ENCODE assay signal across 1 cellular context in the genomic region with DNA sequence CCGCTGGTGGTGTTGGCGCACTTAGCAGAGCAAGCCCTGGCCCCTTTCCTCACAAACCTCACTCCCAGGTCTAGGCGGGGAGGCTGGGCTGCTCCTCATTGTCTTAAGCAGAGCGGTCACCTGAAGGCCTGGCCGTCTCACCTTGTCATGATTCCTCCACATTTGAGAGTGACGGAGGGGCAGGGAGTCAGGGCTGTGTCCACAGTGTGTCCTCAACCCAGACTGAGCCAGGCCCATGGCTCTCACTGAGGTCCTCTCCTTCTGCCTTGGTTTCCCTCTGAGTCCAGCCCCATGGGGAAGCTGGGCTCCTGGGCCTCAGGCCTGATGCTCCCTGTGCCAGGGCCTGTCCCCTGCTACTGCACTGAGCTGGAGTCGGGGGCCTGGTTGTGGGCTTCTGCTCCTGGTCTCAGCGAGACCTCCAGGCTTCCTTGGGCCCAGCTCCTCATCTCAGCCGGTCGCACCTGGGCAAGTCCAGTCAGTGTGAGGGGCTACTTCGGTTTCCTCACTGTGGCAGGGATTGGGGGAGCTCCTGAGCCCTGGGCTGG.
A peak's percentile ranks its signal among the peaks of the same experiment; 100 is the strongest.
TF ChIP-seq lines count a peak whose summit lies in the region.

No MANE protein-coding gene starts in this region.

TF ChIP-seq in A549, 52 proteins besides CTCF, POLR2A, EP300 and RAD21 (continued from another document):
- TF ChIP-seq, protein P1, sequence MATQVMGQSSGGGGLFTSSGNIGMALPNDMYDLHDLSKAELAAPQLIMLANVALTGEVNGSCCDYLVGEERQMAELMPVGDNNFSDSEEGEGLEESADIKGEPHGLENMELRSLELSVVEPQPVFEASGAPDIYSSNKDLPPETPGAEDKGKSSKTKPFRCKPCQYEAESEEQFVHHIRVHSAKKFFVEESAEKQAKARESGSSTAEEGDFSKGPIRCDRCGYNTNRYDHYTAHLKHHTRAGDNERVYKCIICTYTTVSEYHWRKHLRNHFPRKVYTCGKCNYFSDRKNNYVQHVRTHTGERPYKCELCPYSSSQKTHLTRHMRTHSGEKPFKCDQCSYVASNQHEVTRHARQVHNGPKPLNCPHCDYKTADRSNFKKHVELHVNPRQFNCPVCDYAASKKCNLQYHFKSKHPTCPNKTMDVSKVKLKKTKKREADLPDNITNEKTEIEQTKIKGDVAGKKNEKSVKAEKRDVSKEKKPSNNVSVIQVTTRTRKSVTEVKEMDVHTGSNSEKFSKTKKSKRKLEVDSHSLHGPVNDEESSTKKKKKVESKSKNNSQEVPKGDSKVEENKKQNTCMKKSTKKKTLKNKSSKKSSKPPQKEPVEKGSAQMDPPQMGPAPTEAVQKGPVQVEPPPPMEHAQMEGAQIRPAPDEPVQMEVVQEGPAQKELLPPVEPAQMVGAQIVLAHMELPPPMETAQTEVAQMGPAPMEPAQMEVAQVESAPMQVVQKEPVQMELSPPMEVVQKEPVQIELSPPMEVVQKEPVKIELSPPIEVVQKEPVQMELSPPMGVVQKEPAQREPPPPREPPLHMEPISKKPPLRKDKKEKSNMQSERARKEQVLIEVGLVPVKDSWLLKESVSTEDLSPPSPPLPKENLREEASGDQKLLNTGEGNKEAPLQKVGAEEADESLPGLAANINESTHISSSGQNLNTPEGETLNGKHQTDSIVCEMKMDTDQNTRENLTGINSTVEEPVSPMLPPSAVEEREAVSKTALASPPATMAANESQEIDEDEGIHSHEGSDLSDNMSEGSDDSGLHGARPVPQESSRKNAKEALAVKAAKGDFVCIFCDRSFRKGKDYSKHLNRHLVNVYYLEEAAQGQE (IDR thresholded peaks at IDR 0.05), result no peak
- TF ChIP-seq TP53 (CRISPR knock-in tag; IDR thresholded peaks at IDR 0.05), result peak; percentile 99
- TF ChIP-seq CEBPB (IDR thresholded peaks at IDR 0.05), result no peak
- TF ChIP-seq HOXA7 (CRISPR knock-in tag; IDR thresholded peaks at IDR 0.05), result peak; percentile 96
- TF ChIP-seq, protein P2, sequence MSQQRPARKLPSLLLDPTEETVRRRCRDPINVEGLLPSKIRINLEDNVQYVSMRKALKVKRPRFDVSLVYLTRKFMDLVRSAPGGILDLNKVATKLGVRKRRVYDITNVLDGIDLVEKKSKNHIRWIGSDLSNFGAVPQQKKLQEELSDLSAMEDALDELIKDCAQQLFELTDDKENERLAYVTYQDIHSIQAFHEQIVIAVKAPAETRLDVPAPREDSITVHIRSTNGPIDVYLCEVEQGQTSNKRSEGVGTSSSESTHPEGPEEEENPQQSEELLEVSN (IDR thresholded peaks at IDR 0.05; ENCODE audit: borderline replicate concordance, low read depth), result 0 out of 2 replicates have a peak, but pooled peaks have one; percentile 48
- no peak for TF ChIP-seq PHF8 (IDR thresholded peaks at IDR 0.05; ENCODE audit: borderline replicate concordance, low read depth)
- TF ChIP-seq JUN (IDR thresholded peaks at IDR 0.05), result no peak; a peak in 1 of 5 replicates
- TF ChIP-seq HEYL (CRISPR knock-in tag; IDR thresholded peaks at IDR 0.05), result peak; percentile 98
- no peak for TF ChIP-seq KDM5A (IDR thresholded peaks at IDR 0.05)
- TF ChIP-seq, protein P3, sequence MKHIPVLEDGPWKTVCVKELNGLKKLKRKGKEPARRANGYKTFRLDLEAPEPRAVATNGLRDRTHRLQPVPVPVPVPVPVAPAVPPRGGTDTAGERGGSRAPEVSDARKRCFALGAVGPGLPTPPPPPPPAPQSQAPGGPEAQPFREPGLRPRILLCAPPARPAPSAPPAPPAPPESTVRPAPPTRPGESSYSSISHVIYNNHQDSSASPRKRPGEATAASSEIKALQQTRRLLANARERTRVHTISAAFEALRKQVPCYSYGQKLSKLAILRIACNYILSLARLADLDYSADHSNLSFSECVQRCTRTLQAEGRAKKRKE (CRISPR knock-in tag; IDR thresholded peaks at IDR 0.05; ENCODE audit: low read depth), result peak; percentile 99
- no peak for TF ChIP-seq EHMT2 (IDR thresholded peaks at IDR 0.05; ENCODE audit: low read depth)
- no peak for TF ChIP-seq RFX5 (IDR thresholded peaks at IDR 0.05)
- no peak for TF ChIP-seq ZC3H11A (IDR thresholded peaks at IDR 0.05)
- TF ChIP-seq NPAS2 (CRISPR knock-in tag; IDR thresholded peaks at IDR 0.05; ENCODE audit: borderline replicate concordance), result peak; percentile 84; the same call in 1 of the 2 replicates
- no peak for TF ChIP-seq RCOR1 (IDR thresholded peaks at IDR 0.05; ENCODE audit: low read depth, low read length)
- TF ChIP-seq NFE2L2 (conservative IDR thresholded peaks at IDR 0.05; ENCODE audit: low read length), result no peak
- no peak for TF ChIP-seq POLR2AphosphoS2 (conservative IDR thresholded peaks at IDR 0.05; ENCODE audit: low read length)
- no peak for TF ChIP-seq NR3C1 (IDR thresholded peaks at IDR 0.05)
- TF ChIP-seq, protein P4, sequence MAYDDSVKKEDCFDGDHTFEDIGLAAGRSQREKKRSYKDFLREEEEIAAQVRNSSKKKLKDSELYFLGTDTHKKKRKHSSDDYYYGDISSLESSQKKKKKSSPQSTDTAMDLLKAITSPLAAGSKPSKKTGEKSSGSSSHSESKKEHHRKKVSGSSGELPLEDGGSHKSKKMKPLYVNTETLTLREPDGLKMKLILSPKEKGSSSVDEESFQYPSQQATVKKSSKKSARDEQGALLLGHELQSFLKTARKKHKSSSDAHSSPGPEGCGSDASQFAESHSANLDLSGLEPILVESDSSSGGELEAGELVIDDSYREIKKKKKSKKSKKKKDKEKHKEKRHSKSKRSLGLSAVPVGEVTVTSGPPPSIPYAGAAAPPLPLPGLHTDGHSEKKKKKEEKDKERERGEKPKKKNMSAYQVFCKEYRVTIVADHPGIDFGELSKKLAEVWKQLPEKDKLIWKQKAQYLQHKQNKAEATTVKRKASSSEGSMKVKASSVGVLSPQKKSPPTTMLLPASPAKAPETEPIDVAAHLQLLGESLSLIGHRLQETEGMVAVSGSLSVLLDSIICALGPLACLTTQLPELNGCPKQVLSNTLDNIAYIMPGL (CRISPR knock-in tag; IDR thresholded peaks at IDR 0.05; ENCODE audit: borderline replicate concordance), result peak; percentile 97
- TF ChIP-seq FOSB (CRISPR knock-in tag; IDR thresholded peaks at IDR 0.05), result peak; percentile 97
- TF ChIP-seq FOXS1 (CRISPR knock-in tag; IDR thresholded peaks at IDR 0.05), result peak; percentile 98
- no peak for TF ChIP-seq SMC3 (IDR thresholded peaks at IDR 0.05)
- TF ChIP-seq, protein P5, sequence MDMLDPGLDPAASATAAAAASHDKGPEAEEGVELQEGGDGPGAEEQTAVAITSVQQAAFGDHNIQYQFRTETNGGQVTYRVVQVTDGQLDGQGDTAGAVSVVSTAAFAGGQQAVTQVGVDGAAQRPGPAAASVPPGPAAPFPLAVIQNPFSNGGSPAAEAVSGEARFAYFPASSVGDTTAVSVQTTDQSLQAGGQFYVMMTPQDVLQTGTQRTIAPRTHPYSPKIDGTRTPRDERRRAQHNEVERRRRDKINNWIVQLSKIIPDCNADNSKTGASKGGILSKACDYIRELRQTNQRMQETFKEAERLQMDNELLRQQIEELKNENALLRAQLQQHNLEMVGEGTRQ (IDR thresholded peaks at IDR 0.05), result no peak
- no peak for TF ChIP-seq JUNB (IDR thresholded peaks at IDR 0.05)
- peak; percentile 100 for TF ChIP-seq HOXB13 (CRISPR knock-in tag; IDR thresholded peaks at IDR 0.05; ENCODE audit: low read depth)
- TF ChIP-seq, protein P6, sequence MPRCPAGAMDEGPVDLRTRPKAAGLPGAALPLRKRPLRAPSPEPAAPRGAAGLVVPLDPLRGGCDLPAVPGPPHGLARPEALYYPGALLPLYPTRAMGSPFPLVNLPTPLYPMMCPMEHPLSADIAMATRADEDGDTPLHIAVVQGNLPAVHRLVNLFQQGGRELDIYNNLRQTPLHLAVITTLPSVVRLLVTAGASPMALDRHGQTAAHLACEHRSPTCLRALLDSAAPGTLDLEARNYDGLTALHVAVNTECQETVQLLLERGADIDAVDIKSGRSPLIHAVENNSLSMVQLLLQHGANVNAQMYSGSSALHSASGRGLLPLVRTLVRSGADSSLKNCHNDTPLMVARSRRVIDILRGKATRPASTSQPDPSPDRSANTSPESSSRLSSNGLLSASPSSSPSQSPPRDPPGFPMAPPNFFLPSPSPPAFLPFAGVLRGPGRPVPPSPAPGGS (IDR thresholded peaks at IDR 0.05), result no peak
- no peak for TF ChIP-seq FOSL2 (IDR thresholded peaks at IDR 0.05)
- TF ChIP-seq FOSL2 (CRISPR knock-in tag; IDR thresholded peaks at IDR 0.05), result no peak
- no peak for TF ChIP-seq CHD4 (IDR thresholded peaks at IDR 0.05; ENCODE audit: borderline replicate concordance)
- no peak for TF ChIP-seq ESRRA (IDR thresholded peaks at IDR 0.05; ENCODE audit: borderline replicate concordance, low read length)
- TF ChIP-seq ZNF302 (CRISPR knock-in tag; IDR thresholded peaks at IDR 0.05), result peak; percentile 99
- TF ChIP-seq MYC (IDR thresholded peaks at IDR 0.05; ENCODE audit: borderline replicate concordance, low read length), result no peak
- TF ChIP-seq, protein P7, sequence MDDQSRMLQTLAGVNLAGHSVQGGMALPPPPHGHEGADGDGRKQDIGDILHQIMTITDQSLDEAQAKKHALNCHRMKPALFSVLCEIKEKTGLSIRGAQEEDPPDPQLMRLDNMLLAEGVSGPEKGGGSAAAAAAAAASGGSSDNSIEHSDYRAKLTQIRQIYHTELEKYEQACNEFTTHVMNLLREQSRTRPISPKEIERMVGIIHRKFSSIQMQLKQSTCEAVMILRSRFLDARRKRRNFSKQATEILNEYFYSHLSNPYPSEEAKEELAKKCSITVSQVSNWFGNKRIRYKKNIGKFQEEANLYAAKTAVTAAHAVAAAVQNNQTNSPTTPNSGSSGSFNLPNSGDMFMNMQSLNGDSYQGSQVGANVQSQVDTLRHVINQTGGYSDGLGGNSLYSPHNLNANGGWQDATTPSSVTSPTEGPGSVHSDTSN (IDR thresholded peaks at IDR 0.05), result no peak
- peak; percentile 98 for TF ChIP-seq ZSCAN20 (CRISPR knock-in tag; IDR thresholded peaks at IDR 0.05)
- TF ChIP-seq CBX8 (IDR thresholded peaks at IDR 0.05), result no peak
- peak; percentile 100 for TF ChIP-seq EHF (CRISPR knock-in tag; IDR thresholded peaks at IDR 0.05)
- no peak for TF ChIP-seq ZFP36 (IDR thresholded peaks at IDR 0.05; ENCODE audit: borderline replicate concordance, partially characterized antibody)
- no peak for TF ChIP-seq BHLHE40 (IDR thresholded peaks at IDR 0.05; ENCODE audit: low read depth, low read length)
- TF ChIP-seq HDAC2 (IDR thresholded peaks at IDR 0.05), result no peak
- TF ChIP-seq, protein P8, sequence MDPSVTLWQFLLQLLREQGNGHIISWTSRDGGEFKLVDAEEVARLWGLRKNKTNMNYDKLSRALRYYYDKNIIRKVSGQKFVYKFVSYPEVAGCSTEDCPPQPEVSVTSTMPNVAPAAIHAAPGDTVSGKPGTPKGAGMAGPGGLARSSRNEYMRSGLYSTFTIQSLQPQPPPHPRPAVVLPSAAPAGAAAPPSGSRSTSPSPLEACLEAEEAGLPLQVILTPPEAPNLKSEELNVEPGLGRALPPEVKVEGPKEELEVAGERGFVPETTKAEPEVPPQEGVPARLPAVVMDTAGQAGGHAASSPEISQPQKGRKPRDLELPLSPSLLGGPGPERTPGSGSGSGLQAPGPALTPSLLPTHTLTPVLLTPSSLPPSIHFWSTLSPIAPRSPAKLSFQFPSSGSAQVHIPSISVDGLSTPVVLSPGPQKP (IDR thresholded peaks at IDR 0.05; ENCODE audit: low read depth, low read length), result no peak
- TF ChIP-seq KDM1A (IDR thresholded peaks at IDR 0.05; ENCODE audit: low read depth), result no peak
- TF ChIP-seq CBX2 (IDR thresholded peaks at IDR 0.05; ENCODE audit: borderline replicate concordance, low read depth), result no peak
- no peak for TF ChIP-seq SREBF2 (IDR thresholded peaks at IDR 0.05)
- TF ChIP-seq GATA3 (IDR thresholded peaks at IDR 0.05; ENCODE audit: borderline replicate concordance), result no peak
- peak; percentile 85; the same call in 1 of the 2 replicates for TF ChIP-seq TFCP2L1 (CRISPR knock-in tag; IDR thresholded peaks at IDR 0.05)
- TF ChIP-seq MAFK (IDR thresholded peaks at IDR 0.05; ENCODE audit: partially characterized antibody), result no peak
- no peak for TF ChIP-seq RNF2 (IDR thresholded peaks at IDR 0.05; ENCODE audit: borderline replicate concordance, low read depth)
- no peak for TF ChIP-seq MAZ (IDR thresholded peaks at IDR 0.05; ENCODE audit: borderline replicate concordance, low read depth, low read length)
- TF ChIP-seq RARB (CRISPR knock-in tag; IDR thresholded peaks at IDR 0.05), result peak; percentile 87
